Comparison of ENCODE assay signal across 12 cellular contexts in genomic region chrX:47497274-47497673, GRCh38. TPM values are rescaled to one million over a fixed set of nuclear protein-coding genes. Genes with fewer than 3 reads are reported as not detected.
DNase-seq lines count a peak whose midpoint lies in the region; ATAC-seq, FAIRE-seq and TF ChIP-seq lines count a peak whose summit lies in the region.
"Had no signal": no experiment of that assay in that cellular context is flagged by ENCODE, and none has a peak within 500 bp of the region (broad histone marks: within the 10 kb centered on the region; RNA-seq: fewer than 3 reads in every experiment).

No MANE protein-coding gene starts in this region.

- DNase-seq in A549 (ENCODE audit: low read depth in 1 of 2, low spot score in 1 of 2): peak in 1 of 2 experiments; percentile 5
- no peak for DNase-seq in GM12864 (ENCODE audit: low read depth)
- no peak for DNase-seq in RCC 7860 (ENCODE audit: low spot score)
- DNase-seq in fibroblast of pulmonary artery (ENCODE audit: low read depth): peak; percentile 57
- no peak for DNase-seq in COLO668 (lab: John Stamatoyannopoulos, UW; ENCODE audit: unreplicated experiment)
- no peak for DNase-seq in T-helper 1 cell
- DNase-seq in central memory CD4-positive, alpha-beta T cell: no peak
- DNase-seq: activated B cell treated with CpG ODN at 0.5 μM for 24 hours, left ventricle myocardium superior, NCI-H1092 treated with DMSO at 0.1 percent for 48 hours had no signal

- FAIRE-seq in A549 (lab: Jason Lieb, UNC): no peak
- peak; percentile 27 for FAIRE-seq in RCC 7860 (lab: Jason Lieb, UNC)

- no peak overlapping the region for H3K4me2 ChIP-seq in A549

- no peaks in the 10 kb centered on the region for H3K9me3 ChIP-seq in A549

- TF ChIP-seq RAD21 in A549 (conservative IDR thresholded peaks at IDR 0.05 in 1 of 2, IDR thresholded peaks at IDR 0.05 in 1 of 2): peak; percentile 56 to 65; a peak in 4 of 5 replicates

- no peak for TF ChIP-seq EP300 in A549 (IDR thresholded peaks at IDR 0.05)

- POLR2A ChIA-PET in A549 (lab: Yijun Ruan, JAX): no interaction called here

- CTCF ChIA-PET in A549 (lab: Yijun Ruan, JAX): interaction anchor here (0.6 to 1.9 kb wide), 6 partner anchors 10 to 352 kb away, joined by 3 to 15 read pairs (median 4); partner anchors contain the start of genes ELK1 and RBM10

- WGBS in A549 (ENCODE audit: missing lambda C conversion rate): 46% methylated on average over 2 of the region's 2 CpGs

- H3K4me3 ChIP-seq in A549: no peak overlapping the region
- no peak overlapping the region for H3K4me3 ChIP-seq in GM12864 (ENCODE audit: low read depth, low read length)
- no peak overlapping the region for H3K4me3 ChIP-seq in fibroblast of pulmonary artery (replicated peaks; ENCODE audit: low read depth, low read length)
- H3K4me3 ChIP-seq: breast epithelium had no signal

- no peak overlapping the region for H3K27ac ChIP-seq in A549
- H3K27ac ChIP-seq: breast epithelium had no signal

- no peaks in the 10 kb centered on the region for H3K4me1 ChIP-seq in A549
- H3K4me1 ChIP-seq: breast epithelium had no signal

- TF ChIP-seq POLR2A in A549 (IDR thresholded peaks at IDR 0.05; ENCODE audit: low read length): no peak

- TF ChIP-seq CTCF in A549 (IDR thresholded peaks at IDR 0.05) (peak; percentile 40), GM12864 (IDR thresholded peaks at IDR 0.05; ENCODE audit: low read depth, low read length, missing control alignments) (peak; percentile 8), fibroblast of pulmonary artery (IDR thresholded peaks at IDR 0.05; ENCODE audit: low read length, missing control alignments) (peak; percentile 48)

- ATAC-seq in A549: no peak
- no peak for ATAC-seq in GM19395 (IDR thresholded peaks at IDR 0.05; ENCODE audit: unreplicated experiment)
- ATAC-seq: left ventricle myocardium superior had no signal

TF ChIP-seq in A549, 52 proteins besides CTCF, POLR2A, EP300 and RAD21:
- TF ChIP-seq FOSB (CRISPR knock-in tag; IDR thresholded peaks at IDR 0.05): no peak
- TF ChIP-seq SMC3 (IDR thresholded peaks at IDR 0.05): peak; percentile 46
TF ChIP-seq in A549: peak in this region for 1.

RNA-seq across cellular contexts. Expression of gene ZNF41, which starts 14.3 kb away (rescaled TPM):
- polyA plus RNA-seq in A549 (2011; rRNA removed) (6.1 and 6.5 TPM in 2 replicates), A549 (2017; fragmentation: RNase III; extraction: RNeasy Plus Mini Kit Qiagen cat#74134 plus additional on column Dnase treatment) (3.5 to 3.8 TPM (median 3.6 TPM) in 3 replicates)
- polyA plus RNA-seq in A549 (2012; cell fraction: cytosol; rRNA removed): 1.4 and 2.0 TPM in 2 replicates
- 1.4 and 2.6 TPM in 2 replicates for polyA plus RNA-seq in A549 (2012; cell fraction: nucleus; rRNA removed)
- polyA minus RNA-seq in A549 (2011; rRNA and poly(A)+ RNA removed): 4.8 and 4.9 TPM in 2 replicates
